In the genomic region with DNA sequence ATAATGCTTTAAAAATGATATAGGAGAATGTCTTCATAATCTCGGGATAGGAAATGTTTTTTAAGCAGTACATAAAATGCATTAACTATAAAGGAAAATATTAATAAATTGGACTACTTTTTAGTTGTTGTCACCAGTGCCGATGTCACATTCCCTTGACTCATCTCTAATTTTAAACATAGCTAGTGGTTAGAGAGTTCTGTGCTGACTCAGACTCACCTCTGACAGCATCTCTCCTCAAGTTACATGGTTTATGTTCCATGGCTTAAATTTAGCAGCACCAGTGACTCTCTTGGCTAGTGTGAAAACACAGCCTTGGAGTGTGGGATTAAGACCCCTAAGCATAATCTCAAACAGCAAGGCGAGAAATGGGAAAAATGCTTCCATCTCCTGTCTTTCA, we compare ENCODE assay signal across 14 cellular contexts.
DNase-seq lines count a peak whose midpoint lies in the region; ATAC-seq and TF ChIP-seq lines count a peak whose summit lies in the region.
"Had no signal": no experiment of that assay in that cellular context is flagged by ENCODE, and none has a peak within 500 bp of the region (broad histone marks: within the 10 kb centered on the region; RNA-seq: fewer than 3 reads in every experiment).

No MANE protein-coding gene starts in this region.

- H3K4me3 ChIP-seq in fibroblast of villous mesenchyme (ENCODE audit: low read depth, low read length), result no peak overlapping the region
- H3K4me3 ChIP-seq: left lung, testis had no signal

- ATAC-seq in HG02642 (IDR thresholded peaks at IDR 0.05; ENCODE audit: poor library complexity, unreplicated experiment) (no peak), HG03378 (IDR thresholded peaks at IDR 0.05; ENCODE audit: unreplicated experiment) (no peak), HG03196 (IDR thresholded peaks at IDR 0.05; ENCODE audit: unreplicated experiment) (no peak)
- ATAC-seq: activated CD4-positive, CD25-positive, alpha-beta regulatory T cell treated with anti-CD3 and anti-CD28 coated beads, Interleukin-2, amount 50 U/mL, for 24 hours; activated naive CD8-positive, alpha-beta T cell treated with anti-CD3 and anti-CD28 coated beads, Interleukin-2, amount 50 U/mL, for 24 hours; left lung had no signal

- TF ChIP-seq CTCF in fibroblast of villous mesenchyme (IDR thresholded peaks at IDR 0.05; ENCODE audit: insufficient read depth, low read depth, low read length), result no peak

- DNase-seq in GM03348 (ENCODE audit: low spot score), result peak; percentile 47
- DNase-seq in NCI-H226, result peak; percentile 5
- DNase-seq in fibroblast of villous mesenchyme (ENCODE audit: low read depth), result peak; percentile 1
- peak; percentile 29 for DNase-seq in putamen (ENCODE audit: low spot score)
- no peak for DNase-seq in effector CD4-positive, alpha-beta T cell
- DNase-seq: activated naive CD8-positive, alpha-beta T cell treated with anti-CD3 and anti-CD28 coated beads, Interleukin-2, amount 50 U/mL, for 24 hours; CD4-positive, alpha-beta memory T cell; left lung; NCI-H2081; testis had no signal
